9 cellular contexts compared by ENCODE assay signal in genomic region chr4:106898621-106899230, GRCh38.
DNase-seq lines count a peak whose midpoint lies in the region; ATAC-seq, FAIRE-seq and TF ChIP-seq lines count a peak whose summit lies in the region.
"Had no signal": no experiment of that assay in that cellular context is flagged by ENCODE, and none has a peak within 500 bp of the region (broad histone marks: within the 10 kb centered on the region; RNA-seq: fewer than 3 reads in every experiment).

No MANE protein-coding gene starts in this region.

- peak; percentile 11 for DNase-seq in DMS153 treated with DMSO at 0.1 percent for 48 hours (lab: John Stamatoyannopoulos, UW; ENCODE audit: unreplicated experiment)
- no peak for DNase-seq in DMS153 (lab: John Stamatoyannopoulos, UW)
- DNase-seq in RKO (ENCODE audit: low spot score) = peak; percentile 65
- peak; percentile 1 for DNase-seq in epithelial cell of prostate (ENCODE audit: low read depth, low spot score)
- no peak for DNase-seq in pancreas

- H3K36me3 ChIP-seq in pancreas = no peaks in the 10 kb centered on the region
- H3K36me3 ChIP-seq: BLaER1 had no signal

- no peaks in the 10 kb centered on the region for H3K9me3 ChIP-seq in pancreas
- H3K9me3 ChIP-seq: BLaER1 had no signal

- no peak overlapping the region for H3K4me3 ChIP-seq in pancreas
- H3K4me3 ChIP-seq: BLaER1 had no signal

- no peaks in the 10 kb centered on the region for H3K27me3 ChIP-seq in pancreas
- H3K27me3 ChIP-seq: BLaER1 had no signal

- 31 to 37% methylated on average over 4 of the region's 4 CpGs for WGBS in pancreas, 2 donors

- H3K4me1 ChIP-seq in pancreas = no peaks in the 10 kb centered on the region
- H3K4me1 ChIP-seq: BLaER1 had no signal

- peak in 1 of 4 donors; percentile 10 for TF ChIP-seq CTCF in pancreas (IDR thresholded peaks at IDR 0.05)

- FAIRE-seq in pancreas (lab: Jason Lieb, UNC) = peak; percentile 49

- H3K27ac ChIP-seq in epithelial cell of prostate (no peak overlapping the region), pancreas (no peak overlapping the region)
- H3K27ac ChIP-seq: BLaER1 had no signal

- intact Hi-C loops in pancreas (cut with DNase I) = no loop called here

- ATAC-seq in GM19035 (IDR thresholded peaks at IDR 0.05; ENCODE audit: unreplicated experiment) (peak; percentile 82), HG03432 (IDR thresholded peaks at IDR 0.05; ENCODE audit: unreplicated experiment) (peak; percentile 82), pancreas (no peak), GM21447 (IDR thresholded peaks at IDR 0.05; ENCODE audit: unreplicated experiment) (no peak)

Comparison
In these comparisons a context has a peak if more than half of its experiments do, and no peak if none do; other contexts are left out.
1. DNase-seq: peak in DMS153 treated with DMSO at 0.1 percent for 48 hours (single experiment), RKO (single experiment) and epithelial cell of prostate (single experiment); none in DMS153 (single experiment) and pancreas (0 of 6).
2. ATAC-seq: peak in GM19035 (single experiment) and HG03432 (single experiment); none in pancreas (0 of 4) and GM21447 (single experiment).